ENCODE assay signal across 8 cellular contexts in genomic region chr12:108618079-108618952, GRCh38. TPM values are rescaled to one million over a fixed set of nuclear protein-coding genes. Genes with fewer than 3 reads are reported as not detected.
DNase-seq lines count a peak whose midpoint lies in the region; ATAC-seq, FAIRE-seq and TF ChIP-seq lines count a peak whose summit lies in the region.

No MANE protein-coding gene starts in this region.

- no peaks in the 10 kb centered on the region for H4K20me1 ChIP-seq in OCI-LY3 (ENCODE audit: insufficient read depth, low read length)

- peak overlapping the region in 6 of 8 donors; percentile 1 to 78 (median 48) for H3K4me3 Mint-ChIP-seq in naive B cell

- peak overlapping the region; percentile 83 to 99 (median 98) for H3K27ac Mint-ChIP-seq in naive B cell

- FAIRE-seq in GM19239 (lab: Jason Lieb, UNC), result peak; percentile 53

- TF ChIP-seq POLR2A in erythroblast (IDR thresholded peaks at IDR 0.05; ENCODE audit: low read length), result no peak

- H2AFZ ChIP-seq in OCI-LY3 (ENCODE audit: low read depth, low read length), result no peak overlapping the region

- no peaks in the 10 kb centered on the region for H3K79me2 ChIP-seq in OCI-LY3 (ENCODE audit: low read length)

- H3K4me1 ChIP-seq in OCI-LY3 (ENCODE audit: low read length), result peaks cover 44% of the 10 kb centered on the region

- in situ Hi-C loops in KBM-7 (cut with MboI; ENCODE audit: low pct_unique_long_range_greater_than_20kb, low sequenced_read_pairs), result no loop called here

- DNase-seq in Ammon's horn (ENCODE audit: low spot score), result peak; percentile 81
- peak; percentile 71 for DNase-seq in GM19239 (ENCODE audit: insufficient read length, low spot score)
- DNase-seq in KBM-7, result peak; percentile 88
- DNase-seq in activated T-cell treated with anti-CD3 and anti-CD28 coated beads, Interleukin-2, amount 50 U/mL, for 1 hour, result peak; percentile 80
- DNase-seq in erythroblast (lab: John Stamatoyannopoulos, UW), result peak; percentile 81 to 91
- peak; percentile 74 for DNase-seq in naive B cell
- peak; percentile 42 to 86 (median 72) for DNase-seq in stimulated activated naive CD4-positive, alpha-beta T cell (lab: John Stamatoyannopoulos, UW)

- H3K4me1 Mint-ChIP-seq in naive B cell, result peaks cover 54 to 84% (median 60%) of the 10 kb centered on the region in 3 donors

- peaks cover 0 to 9% (median 5%) of the 10 kb centered on the region in 7 donors for H3K9me3 Mint-ChIP-seq in naive B cell

- no peaks in the 10 kb centered on the region for H3K27me3 Mint-ChIP-seq in naive B cell

- no peaks in the 10 kb centered on the region; the same call in 1 of the 2 replicates for H3K27me3 ChIP-seq in OCI-LY3 (ENCODE audit: low read depth, low read length)

- H3K4me3 ChIP-seq in OCI-LY3 (ENCODE audit: low read length), result no peak overlapping the region

- peak; percentile 97 for TF ChIP-seq CTCF in OCI-LY3 (IDR thresholded peaks at IDR 0.05; ENCODE audit: low read depth, low read length)

- H3K9ac ChIP-seq in OCI-LY3 (ENCODE audit: low read length), result peak overlapping the region; percentile 39

- peak overlapping the region; percentile 91 for H3K27ac ChIP-seq in OCI-LY3 (ENCODE audit: low read length)

- H3K36me3 Mint-ChIP-seq in naive B cell, result peaks cover 18 to 24% of the 10 kb centered on the region in 2 donors

- H3K9me3 ChIP-seq in OCI-LY3 (ENCODE audit: insufficient read depth, low read length), result peaks cover 7% of the 10 kb centered on the region; the same call in 1 of the 2 replicates

- peak; percentile 45 to 51 for ATAC-seq in naive B cell (ENCODE audit: low read depth in 2 of 2)

- H3K4me2 ChIP-seq in OCI-LY3 (ENCODE audit: low read length), result peak overlapping the region; percentile 59

- peaks cover 16% of the 10 kb centered on the region for H3K36me3 ChIP-seq in OCI-LY3 (replicated peaks; ENCODE audit: low read depth, low read length)

RNA-seq across cellular contexts. Expression of gene SELPLG, which starts 15.4 kb away (rescaled TPM):
- polyA plus RNA-seq in naive B cell (ENCODE audit: low read depth in 6 of 6), result 10 to 100 TPM; 28.4 to 56.4 (median 36.0) TPM

RNA-seq across cellular contexts. Expression of gene TMEM119, which starts 20.4 kb away (rescaled TPM):
- polyA plus RNA-seq in naive B cell (ENCODE audit: low read depth in 6 of 6), result not detected

RNA-seq across cellular contexts. Expression of gene ISCU, which starts 55.9 kb away (rescaled TPM):
- polyA plus RNA-seq in naive B cell (ENCODE audit: low read depth in 6 of 6), result 100 to 1,000 TPM; 316 to 418 (median 365) TPM

RNA-seq across cellular contexts. Expression of gene SART3, which starts 57.3 kb away (rescaled TPM):
- 10 to 100 TPM; 24.7 to 57.9 (median 36.4) TPM for polyA plus RNA-seq in naive B cell (ENCODE audit: low read depth in 6 of 6)
